ENCODE assay signal across 31 cellular contexts in genomic region chr22:36689583-36689982, GRCh38. TPM values are rescaled to one million over a fixed set of nuclear protein-coding genes. Genes with fewer than 3 reads are reported as not detected.
"Had no signal": no experiment of that assay in that cellular context is flagged by ENCODE, and none has a peak within 500 bp of the region (broad histone marks: within the 10 kb centered on the region; RNA-seq: fewer than 3 reads in every experiment).

No MANE protein-coding gene starts in this region.

- H3K27me3 ChIP-seq: pancreas, uterus had no signal

- H3K4me1 ChIP-seq: lower lobe of right lung, pancreas, prostate gland, sigmoid colon, spleen, suprapubic skin, tibial artery, upper lobe of right lung, uterus had no signal

- H3K36me3 Mint-ChIP-seq: mesothelial cell of epicardium; natural killer cell; stimulated activated effector memory CD8-positive, alpha-beta T cell treated with anti-CD3 and anti-CD28 coated beads, Interleukin-12 subunit alpha, Interleukin-12 subunit beta, amount 100 ng/mL, for 72 hours had no signal

- H3K27ac Mint-ChIP-seq: mesothelial cell of epicardium; natural killer cell; nephron progenitor cell; stimulated activated effector memory CD8-positive, alpha-beta T cell treated with anti-CD3 and anti-CD28 coated beads, Interleukin-12 subunit alpha, Interleukin-12 subunit beta, amount 100 ng/mL, for 72 hours; stimulated activated naive CD8-positive, alpha-beta T cell treated with anti-CD3 and anti-CD28 coated beads, Interleukin-15, Interleukin-2, amounts not matched to agents 100 ng/mL and 50 ng/mL, for 24 hours had no signal

- H3K4me3 ChIP-seq: lower lobe of right lung, pancreas, prostate gland, sigmoid colon, spleen, suprapubic skin, thoracic aorta, tibial artery, upper lobe of right lung, uterus had no signal

- H3K9me3 ChIP-seq: lower lobe of right lung, pancreas, prostate gland, sigmoid colon, spleen, suprapubic skin, thoracic aorta, upper lobe of right lung, uterus had no signal

- H3K36me3 ChIP-seq: lower lobe of right lung, pancreas, prostate gland, sigmoid colon, spleen, suprapubic skin, thoracic aorta, tibial artery, upper lobe of right lung, uterus had no signal

- H3K4me3 Mint-ChIP-seq: mesothelial cell of epicardium; natural killer cell; nephron progenitor cell; stimulated activated effector memory CD8-positive, alpha-beta T cell treated with anti-CD3 and anti-CD28 coated beads, Interleukin-12 subunit alpha, Interleukin-12 subunit beta, amount 100 ng/mL, for 72 hours; stimulated activated naive CD8-positive, alpha-beta T cell treated with anti-CD3 and anti-CD28 coated beads, Interleukin-15, Interleukin-2, amounts not matched to agents 100 ng/mL and 50 ng/mL, for 24 hours had no signal

- H3K9me3 Mint-ChIP-seq: mesothelial cell of epicardium; natural killer cell; stimulated activated effector memory CD8-positive, alpha-beta T cell treated with anti-CD3 and anti-CD28 coated beads, Interleukin-12 subunit alpha, Interleukin-12 subunit beta, amount 100 ng/mL, for 72 hours; stimulated activated naive CD8-positive, alpha-beta T cell treated with anti-CD3 and anti-CD28 coated beads, Interleukin-15, Interleukin-2, amounts not matched to agents 100 ng/mL and 50 ng/mL, for 24 hours had no signal

- H3K4me1 Mint-ChIP-seq: mesothelial cell of epicardium, naive B cell, nephron progenitor cell had no signal

- H3K27ac ChIP-seq: lower lobe of right lung, pancreas, prostate gland, sigmoid colon, spleen, suprapubic skin, thoracic aorta, tibial artery, upper lobe of right lung, uterus had no signal

- DNase-seq: islet precursor cell; left ventricle myocardium superior; lower lobe of right lung; mammary epithelial cell; mesenchymal stem cell; naive B cell; natural killer cell; nephron progenitor cell; nucleus accumbens; pancreas; retina; right cardiac atrium; sigmoid colon; small intestine; spleen; stimulated activated CD4-positive, alpha-beta T cell treated with anti-CD3 and anti-CD28 coated beads, Interleukin-4, amount 100 ng/mL, for 24 hours; stimulated activated naive CD4-positive, alpha-beta T cell; tibial artery; trophoblast cell; upper lobe of right lung; uterus had no signal

RNA-seq across cellular contexts. Expression of gene CACNG2, which starts 14.0 kb away (rescaled TPM):
- total RNA-seq: kidney epithelial cell, left ventricle myocardium superior, lower lobe of right lung, mammary epithelial cell, mesothelial cell of epicardium, mononuclear cell, natural killer cell, osteoblast, pancreas, prostate gland, right cardiac atrium, sigmoid colon, spleen, subcutaneous adipose tissue, suprapubic skin, thoracic aorta, upper lobe of right lung, uterus had no signal
- polyA plus RNA-seq: mammary epithelial cell, right cardiac atrium, spleen had no signal
